Comparison of ENCODE assay signal across 8 cellular contexts in genomic region chr17:29389994-29390855, GRCh38. TPM values are rescaled to one million over a fixed set of nuclear protein-coding genes. Genes with fewer than 3 reads are reported as not detected.
DNase-seq lines count a peak whose midpoint lies in the region; ATAC-seq and TF ChIP-seq lines count a peak whose summit lies in the region.

TSS of gene TAOK1 (plus strand) at chr17:29390363. CDS start at chr17:29451549, 61,186 bp downstream.

- H3K27me3 ChIP-seq in ascending aorta (no peaks in the 10 kb centered on the region), right atrium auricular region (no peaks in the 10 kb centered on the region), psoas muscle (ENCODE audit: insufficient read depth in 3 of 3, low read length in 2 of 3) (no peaks in the 10 kb centered on the region)

- WGBS in psoas muscle, 3 donors, result 0% methylated on average over 63 to 88 of the region's 88 CpGs
- under 1% methylated on average over 88 of the region's 88 CpGs for WGBS in urinary bladder

- H3K27ac ChIP-seq in ascending aorta (peak within 1 kb of the TSS; percentile 97 to 98), right atrium auricular region (peak within 1 kb of the TSS; percentile 99 to 100), psoas muscle (peak within 1 kb of the TSS; percentile 99), urinary bladder (ENCODE audit: low read depth) (peak within 1 kb of the TSS; percentile 99)

- DNase-seq in NCI-H2029 treated with DMSO at 0.1 percent for 48 hours (lab: John Stamatoyannopoulos, UW) (peak; percentile 84), T-helper 22 cell (ENCODE audit: low read depth) (peak; percentile 96), ascending aorta (ENCODE audit: low spot score in 2 of 2) (peak; percentile 95 to 100), right atrium auricular region (ENCODE audit: low spot score) (peak; percentile 99), psoas muscle (peak; percentile 99 to 100)

- intact Hi-C loops in ascending aorta (cut with DNase I), result loop anchor here (10.0 kb wide), 2 partner anchors 95 to 245 kb away; partner anchors contain the start of gene NUFIP2
- intact Hi-C loops in psoas muscle (cut with DNase I), result loop anchor here in 1 of 2 donors (10.0 kb wide), 1 partner anchor 65 kb away; no protein-coding TSS in a partner anchor

- peak within 1 kb of the TSS; percentile 92 to 98 for H3K4me3 ChIP-seq in ascending aorta
- peak within 1 kb of the TSS; percentile 97 to 99 for H3K4me3 ChIP-seq in right atrium auricular region
- H3K4me3 ChIP-seq in psoas muscle, result peak within 1 kb of the TSS; percentile 99
- H3K4me3 ChIP-seq in urinary bladder (ENCODE audit: low read depth, low read length), result peak within 1 kb of the TSS; percentile 99

- TF ChIP-seq CTCF in ascending aorta (IDR thresholded peaks at IDR 0.05) (no peak), right atrium auricular region (IDR thresholded peaks at IDR 0.05) (no peak), psoas muscle (IDR thresholded peaks at IDR 0.05) (no peak)

- ATAC-seq in GM18498 (IDR thresholded peaks at IDR 0.05; ENCODE audit: unreplicated experiment), result peak; percentile 88
- ATAC-seq in HG02970 (IDR thresholded peaks at IDR 0.05; ENCODE audit: low FRiP score, unreplicated experiment), result peak; percentile 75
- ATAC-seq in psoas muscle, result peak; percentile 97 to 99 (median 98)

- H3K4me1 ChIP-seq in ascending aorta (peaks cover 5 to 15% of the 10 kb centered on the region in 2 donors), right atrium auricular region (peaks cover 0 to 26% of the 10 kb centered on the region in 2 donors), psoas muscle (peaks cover 43% of the 10 kb centered on the region), urinary bladder (ENCODE audit: insufficient read depth) (no peaks in the 10 kb centered on the region)

- H3K36me3 ChIP-seq in ascending aorta (no peaks in the 10 kb centered on the region), right atrium auricular region (no peaks in the 10 kb centered on the region), psoas muscle (ENCODE audit: insufficient read depth in 1 of 2, low read depth in 1 of 2) (no peaks in the 10 kb centered on the region), urinary bladder (ENCODE audit: insufficient read depth) (no peaks in the 10 kb centered on the region)

- H3K9me3 ChIP-seq in ascending aorta, result no peaks in the 10 kb centered on the region
- no peaks in the 10 kb centered on the region for H3K9me3 ChIP-seq in right atrium auricular region
- H3K9me3 ChIP-seq in psoas muscle, result no peaks in the 10 kb centered on the region

RNA-seq across cellular contexts. Expression of gene TAOK1, which starts in this region (rescaled TPM):
- total RNA-seq in ascending aorta (20.8 TPM), right atrium auricular region (10 to 100 TPM; 42.9 to 45.1 TPM), psoas muscle (10 to 100 TPM; 42.5 to 49.8 (median 46.5) TPM), urinary bladder (96.9 TPM)
- polyA plus RNA-seq in psoas muscle (10 to 100 TPM in 2 of 3 donors, 1 to 10 TPM in 1; 6.3 to 23.0 (median 11.2) TPM), urinary bladder (16.8 TPM)

Comparison
In these comparisons a context has a peak if more than half of its experiments do, and no peak if none do; other contexts are left out.
1. Peak in every context shown above with its lines: DNase-seq, ATAC-seq, H3K4me3 ChIP-seq and H3K27ac ChIP-seq.